ENCODE assay signal across 20 cellular contexts in genomic region chr12:90729741-90730140, GRCh38.
DNase-seq lines count a peak whose midpoint lies in the region; TF ChIP-seq lines count a peak whose summit lies in the region.
"Had no signal": no experiment of that assay in that cellular context is flagged by ENCODE, and none has a peak within 500 bp of the region (broad histone marks: within the 10 kb centered on the region; RNA-seq: fewer than 3 reads in every experiment).

No MANE protein-coding gene starts in this region.

- peak; percentile 28 for DNase-seq in H4 (ENCODE audit: low spot score)
- peak; percentile 95 for DNase-seq in T1000 (lab: John Stamatoyannopoulos, UW)
- peak; percentile 62 for DNase-seq in epithelial cell of prostate (ENCODE audit: low read depth, low spot score)
- peak; percentile 2 for DNase-seq in non-pigmented ciliary epithelial cell (ENCODE audit: low read depth)
- no peak for DNase-seq in progenitor cell of endocrine pancreas (ENCODE audit: low spot score, unreplicated experiment)
- DNase-seq in stimulated activated CD4-positive, alpha-beta T cell treated with anti-CD3 and anti-CD28 coated beads, Interleukin-4, amount 100 ng/mL, for 24 hours = no peak
- DNase-seq in medulla oblongata (ENCODE audit: extremely low spot score) = no peak
- no peak for DNase-seq in C1 segment of cervical spinal cord (lab: John Stamatoyannopoulos, UW)
- DNase-seq: activated naive CD8-positive, alpha-beta T cell treated with anti-CD3 and anti-CD28 coated beads, Interleukin-2, amount 10 ng/mL, durations not matched to agents 7 days and 5 days; CD8-positive, alpha-beta T cell; central memory CD4-positive, alpha-beta T cell; DND-41; effector memory CD4-positive, alpha-beta T cell; gastrocnemius medialis; left cardiac atrium; NCI-H2029 treated with DMSO at 0.1 percent for 48 hours; nephron progenitor cell; RPMI8226; substantia nigra had no signal

- no peak overlapping the region for H3K27ac Mint-ChIP-seq in progenitor cell of endocrine pancreas
- H3K27ac Mint-ChIP-seq: activated naive CD8-positive, alpha-beta T cell treated with anti-CD3 and anti-CD28 coated beads, Interleukin-2, amount 10 ng/mL, durations not matched to agents 7 days and 5 days; CD8-positive, alpha-beta T cell; mesothelial cell of epicardium; nephron progenitor cell had no signal

- H3K36me3 Mint-ChIP-seq in progenitor cell of endocrine pancreas (ENCODE audit: insufficient read depth) = no peaks in the 10 kb centered on the region
- H3K36me3 Mint-ChIP-seq: activated naive CD8-positive, alpha-beta T cell treated with anti-CD3 and anti-CD28 coated beads, Interleukin-2, amount 10 ng/mL, durations not matched to agents 7 days and 5 days; CD8-positive, alpha-beta T cell had no signal

- no peak for TF ChIP-seq CTCF in progenitor cell of endocrine pancreas (IDR thresholded peaks at IDR 0.05; ENCODE audit: unreplicated experiment)

- no peak overlapping the region for H3K4me3 Mint-ChIP-seq in progenitor cell of endocrine pancreas (ENCODE audit: low read depth)
- H3K4me3 Mint-ChIP-seq: activated naive CD8-positive, alpha-beta T cell treated with anti-CD3 and anti-CD28 coated beads, Interleukin-2, amount 10 ng/mL, durations not matched to agents 7 days and 5 days; CD8-positive, alpha-beta T cell; mesothelial cell of epicardium; nephron progenitor cell had no signal

- H3K27me3 Mint-ChIP-seq in progenitor cell of endocrine pancreas = no peaks in the 10 kb centered on the region
- H3K27me3 Mint-ChIP-seq: activated naive CD8-positive, alpha-beta T cell treated with anti-CD3 and anti-CD28 coated beads, Interleukin-2, amount 10 ng/mL, durations not matched to agents 7 days and 5 days had no signal

- H3K27ac ChIP-seq in epithelial cell of prostate = peak overlapping the region; percentile 30
- H3K27ac ChIP-seq: gastrocnemius medialis had no signal

- peaks cover 6% of the 10 kb centered on the region for H3K9me3 Mint-ChIP-seq in progenitor cell of endocrine pancreas (ENCODE audit: low read depth)
- H3K9me3 Mint-ChIP-seq: CD8-positive, alpha-beta T cell had no signal

- peaks cover 1% of the 10 kb centered on the region for H3K4me1 Mint-ChIP-seq in progenitor cell of endocrine pancreas (ENCODE audit: low read depth)
- H3K4me1 Mint-ChIP-seq: activated naive CD8-positive, alpha-beta T cell treated with anti-CD3 and anti-CD28 coated beads, Interleukin-2, amount 10 ng/mL, durations not matched to agents 7 days and 5 days; nephron progenitor cell had no signal

Comparison
In these comparisons a context has a peak if more than half of its experiments do, and no peak if none do; other contexts are left out.
1. DNase-seq: peak in H4 (single experiment), T1000 (single experiment), epithelial cell of prostate (single experiment) and non-pigmented ciliary epithelial cell (single experiment); none in progenitor cell of endocrine pancreas (single experiment), stimulated activated CD4-positive, alpha-beta T cell treated with anti-CD3 and anti-CD28 coated beads, Interleukin-4, amount 100 ng/mL, for 24 hours (single experiment), medulla oblongata (single experiment) and C1 segment of cervical spinal cord (0 of 14).